Comparison of ENCODE assay signal across 20 cellular contexts in genomic region chr2:152298754-152299153, GRCh38. TPM values are rescaled to one million over a fixed set of nuclear protein-coding genes. Genes with fewer than 3 reads are reported as not detected.
DNase-seq lines count a peak whose midpoint lies in the region; TF ChIP-seq lines count a peak whose summit lies in the region.
"Had no signal": no experiment of that assay in that cellular context is flagged by ENCODE, and none has a peak within 500 bp of the region (broad histone marks: within the 10 kb centered on the region; RNA-seq: fewer than 3 reads in every experiment).

No MANE protein-coding gene starts in this region.

- TF ChIP-seq POLR2A in breast epithelium (IDR thresholded peaks at IDR 0.05) = no peak

- H3K27ac Mint-ChIP-seq in MCF 10A (ENCODE audit: low read depth, unreplicated experiment) = no peak overlapping the region
- no peak overlapping the region for H3K27ac Mint-ChIP-seq in Caco-2 (ENCODE audit: unreplicated experiment)
- H3K27ac Mint-ChIP-seq: activated CD4-positive, alpha-beta memory T cell treated with anti-CD3 and anti-CD28 coated beads, Interleukin-2, amount 10 ng/mL, durations not matched to agents 7 days and 5 days; activated T-cell treated with anti-CD3 and anti-CD28 coated beads, Interleukin-2, amount 50 U/mL, for 72 hours; CD4-positive, alpha-beta memory T cell; stimulated activated effector memory CD8-positive, alpha-beta T cell treated with anti-CD3 and anti-CD28 coated beads, Interleukin-12 subunit alpha, Interleukin-12 subunit beta, amount 100 ng/mL, for 72 hours had no signal

- TF ChIP-seq CTCF in MCF 10A (IDR thresholded peaks at IDR 0.05; ENCODE audit: unreplicated experiment) (no peak), breast epithelium (IDR thresholded peaks at IDR 0.05) (no peak), epithelial cell of proximal tubule (conservative IDR thresholded peaks at IDR 0.05; ENCODE audit: low read depth, low read length) (no peak), Caco-2 (IDR thresholded peaks at IDR 0.05; ENCODE audit: insufficient read depth in 1 of 2, low read depth in 1 of 2, low read length in 1 of 2, severe bottlenecking in 1 of 2, unreplicated experiment in 1 of 2) (no peak)

- no peak overlapping the region for H3K4me3 ChIP-seq in breast epithelium
- H3K4me3 ChIP-seq in epithelial cell of proximal tubule (ENCODE audit: low read depth, low read length) = no peak overlapping the region
- H3K4me3 ChIP-seq in Caco-2 (ENCODE audit: low read depth, low read length) = no peak overlapping the region
- H3K4me3 ChIP-seq: mucosa of descending colon, tibial nerve had no signal

- POLR2A ChIA-PET in MCF 10A (lab: Yijun Ruan, JAX) (interaction anchor here (0.6 to 1.4 kb wide), 5 partner anchors 9 to 168 kb away, joined by 3 to 5 read pairs (median 3); no protein-coding TSS in a partner anchor), Caco-2 (lab: Charles Lee) (no interaction called here)

- BruUV-seq in MCF 10A (replicated peaks; lab: Mats Ljungman, UMichigan) (no TSS peak), Caco-2 (replicated peaks; lab: Mats Ljungman, UMichigan) (no TSS peak)

- H3K4me3 Mint-ChIP-seq in MCF 10A (ENCODE audit: unreplicated experiment) (no peak overlapping the region), Caco-2 (ENCODE audit: unreplicated experiment) (no peak overlapping the region)
- H3K4me3 Mint-ChIP-seq: activated CD4-positive, alpha-beta memory T cell treated with anti-CD3 and anti-CD28 coated beads, Interleukin-2, amount 10 ng/mL, durations not matched to agents 7 days and 5 days; activated T-cell treated with anti-CD3 and anti-CD28 coated beads, Interleukin-2, amount 50 U/mL, for 72 hours; CD4-positive, alpha-beta memory T cell; stimulated activated effector memory CD8-positive, alpha-beta T cell treated with anti-CD3 and anti-CD28 coated beads, Interleukin-12 subunit alpha, Interleukin-12 subunit beta, amount 100 ng/mL, for 72 hours had no signal

- peak; percentile 63 for DNase-seq in MCF 10A (ENCODE audit: unreplicated experiment)
- no peak for DNase-seq in breast epithelium (ENCODE audit: low spot score in 2 of 2)
- peak; percentile 28 for DNase-seq in RKO (ENCODE audit: low spot score)
- peak; percentile 4 for DNase-seq in epithelial cell of proximal tubule (ENCODE audit: low read depth)
- DNase-seq in stimulated activated CD4-positive, alpha-beta T cell treated with anti-CD3 and anti-CD28 coated beads, Interleukin-4, amount 100 ng/mL, for 24 hours = no peak
- DNase-seq in SKM-1 (lab: John Stamatoyannopoulos, UW; ENCODE audit: unreplicated experiment) = no peak
- no peak for DNase-seq in Caco-2
- DNase-seq in C1 segment of cervical spinal cord (lab: John Stamatoyannopoulos, UW) = no peak
- DNase-seq: ACHN; activated CD4-positive, alpha-beta memory T cell treated with anti-CD3 and anti-CD28 coated beads, Interleukin-2, amount 10 ng/mL, durations not matched to agents 7 days and 5 days; activated T-cell treated with anti-CD3 and anti-CD28 coated beads, Interleukin-2, amount 50 U/mL, for 72 hours; CD4-positive, alpha-beta memory T cell; erythroblast; hippocampal formation; left colon; mucosa of descending colon; NCI-H446; nucleus accumbens had no signal

- intact Hi-C loops in MCF 10A (cut with micrococcal nuclease) = no loop called here
- intact Hi-C loops in breast epithelium (cut with DNase I; ENCODE audit: low total_unique reads) = no loop called here
- intact Hi-C loops in Caco-2 (cut with micrococcal nuclease; ENCODE audit: unreplicated experiment) = no loop called here

- no peaks in the 10 kb centered on the region for H3K36me3 ChIP-seq in breast epithelium
- no peaks in the 10 kb centered on the region for H3K36me3 ChIP-seq in Caco-2 (ENCODE audit: control insufficient read depth, insufficient read depth, low read length)
- H3K36me3 ChIP-seq: tibial nerve had no signal

- no peaks in the 10 kb centered on the region for H3K9me3 ChIP-seq in breast epithelium
- peaks cover 7% of the 10 kb centered on the region; the same call in 1 of the 2 replicates for H3K9me3 ChIP-seq in Caco-2
- H3K9me3 ChIP-seq: mucosa of descending colon, tibial nerve had no signal

- H3K9me3 Mint-ChIP-seq in MCF 10A (ENCODE audit: unreplicated experiment) (peaks cover 7% of the 10 kb centered on the region), Caco-2 (ENCODE audit: unreplicated experiment) (no peaks in the 10 kb centered on the region)
- H3K9me3 Mint-ChIP-seq: activated CD4-positive, alpha-beta memory T cell treated with anti-CD3 and anti-CD28 coated beads, Interleukin-2, amount 10 ng/mL, durations not matched to agents 7 days and 5 days; activated T-cell treated with anti-CD3 and anti-CD28 coated beads, Interleukin-2, amount 50 U/mL, for 72 hours; stimulated activated effector memory CD8-positive, alpha-beta T cell treated with anti-CD3 and anti-CD28 coated beads, Interleukin-12 subunit alpha, Interleukin-12 subunit beta, amount 100 ng/mL, for 72 hours had no signal

- H3K27ac ChIP-seq in breast epithelium = no peak overlapping the region
- H3K27ac ChIP-seq: tibial nerve had no signal

- H3K4me1 Mint-ChIP-seq in MCF 10A (ENCODE audit: insufficient read depth, unreplicated experiment) (no peaks in the 10 kb centered on the region), Caco-2 (ENCODE audit: low read depth, unreplicated experiment) (no peaks in the 10 kb centered on the region)
- H3K4me1 Mint-ChIP-seq: activated CD4-positive, alpha-beta memory T cell treated with anti-CD3 and anti-CD28 coated beads, Interleukin-2, amount 10 ng/mL, durations not matched to agents 7 days and 5 days; CD4-positive, alpha-beta memory T cell; stimulated activated effector memory CD8-positive, alpha-beta T cell treated with anti-CD3 and anti-CD28 coated beads, Interleukin-12 subunit alpha, Interleukin-12 subunit beta, amount 100 ng/mL, for 72 hours had no signal

- CTCF ChIA-PET in MCF 10A (lab: Yijun Ruan, JAX) (interaction anchor here (0.7 kb wide), 1 partner anchor 12 kb away, joined by 3 read pairs; no protein-coding TSS in a partner anchor), Caco-2 (lab: Charles Lee) (no interaction called here)

- no peaks in the 10 kb centered on the region for H3K27me3 Mint-ChIP-seq in MCF 10A (ENCODE audit: insufficient read depth, unreplicated experiment)
- H3K27me3 Mint-ChIP-seq in Caco-2 (ENCODE audit: insufficient read depth, unreplicated experiment) = no peaks in the 10 kb centered on the region

- H3K36me3 Mint-ChIP-seq in MCF 10A (ENCODE audit: insufficient read depth, unreplicated experiment) = no peaks in the 10 kb centered on the region
- H3K36me3 Mint-ChIP-seq in Caco-2 (ENCODE audit: insufficient read depth, unreplicated experiment) = no peaks in the 10 kb centered on the region
- H3K36me3 Mint-ChIP-seq: CD4-positive, alpha-beta memory T cell; stimulated activated effector memory CD8-positive, alpha-beta T cell treated with anti-CD3 and anti-CD28 coated beads, Interleukin-12 subunit alpha, Interleukin-12 subunit beta, amount 100 ng/mL, for 72 hours had no signal

- H3K4me1 ChIP-seq in breast epithelium (no peaks in the 10 kb centered on the region), Caco-2 (no peaks in the 10 kb centered on the region)
- H3K4me1 ChIP-seq: tibial nerve had no signal

- H3K27me3 ChIP-seq in breast epithelium = no peaks in the 10 kb centered on the region
- no peaks in the 10 kb centered on the region for H3K27me3 ChIP-seq in Caco-2 (replicated peaks; ENCODE audit: control insufficient read depth, insufficient read depth, low read length)
- H3K27me3 ChIP-seq: tibial nerve had no signal

RNA-seq across cellular contexts. Expression of gene FMNL2, which starts 36.2 kb away (rescaled TPM):
- 72.9 and 76.5 TPM in 2 replicates for total RNA-seq in MCF 10A (2022)
- total RNA-seq in breast epithelium = 10 to 100 TPM; 36.1 to 78.1 (median 40.0) TPM
- total RNA-seq in epithelial cell of proximal tubule = 25.6 and 29.7 TPM in 2 replicates
- total RNA-seq in Caco-2 (2022) = 38.0 and 38.2 TPM in 2 replicates

Comparison
In these comparisons a context has a peak if more than half of its experiments do, and no peak if none do; other contexts are left out.
1. DNase-seq: peak in MCF 10A (single experiment), RKO (single experiment) and epithelial cell of proximal tubule (single experiment); none in breast epithelium (0 of 2), stimulated activated CD4-positive, alpha-beta T cell treated with anti-CD3 and anti-CD28 coated beads, Interleukin-4, amount 100 ng/mL, for 24 hours (single experiment), SKM-1 (single experiment), Caco-2 (0 of 2) and C1 segment of cervical spinal cord (0 of 14).